In the genomic region with DNA sequence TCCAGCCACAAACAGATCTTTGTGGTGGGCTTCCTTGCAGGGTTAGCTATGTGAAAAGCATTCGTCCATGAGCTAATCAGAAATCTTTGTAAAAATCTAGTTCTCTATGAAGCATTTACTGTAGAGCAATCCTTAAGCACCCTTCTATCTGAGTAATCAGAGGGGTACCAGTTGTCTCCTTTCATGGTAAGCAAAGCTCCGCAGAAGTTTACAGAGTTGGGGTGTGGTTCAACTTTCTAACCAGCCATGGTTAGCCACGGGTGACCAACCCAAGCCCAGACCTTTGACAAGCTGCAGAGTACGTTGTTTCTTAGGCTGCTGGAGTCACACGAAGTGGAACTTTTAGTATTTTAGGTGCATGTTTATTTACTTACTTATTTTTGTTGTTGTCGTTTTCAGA, we compare ENCODE assay signal across 16 cellular contexts.
A peak's percentile ranks its signal among the peaks of the same experiment; 100 is the strongest.
DNase-seq lines count a peak whose midpoint lies in the region; ATAC-seq and TF ChIP-seq lines count a peak whose summit lies in the region.
"Had no signal": no experiment of that assay in that cellular context is flagged by ENCODE, and none has a peak within 500 bp of the region (broad histone marks: within the 10 kb centered on the region; RNA-seq: fewer than 3 reads in every experiment).

No MANE protein-coding gene starts in this region.

- H3K36me3 ChIP-seq in suprapubic skin, result peaks cover 17% of the 10 kb centered on the region
- H3K36me3 ChIP-seq: upper lobe of right lung had no signal

- H3K36me3 Mint-ChIP-seq in stimulated activated naive CD8-positive, alpha-beta T cell treated with anti-CD3 and anti-CD28 coated beads, Interleukin-15, Interleukin-2, amounts not matched to agents 100 ng/mL and 50 ng/mL, for 24 hours (ENCODE audit: low read depth), result peaks cover 12% of the 10 kb centered on the region
- H3K36me3 Mint-ChIP-seq in activated naive CD8-positive, alpha-beta T cell treated with anti-CD3 and anti-CD28 coated beads, Interleukin-2, amount 50 U/mL, for 24 hours (ENCODE audit: low read depth), result peaks cover 8% of the 10 kb centered on the region

- no peaks in the 10 kb centered on the region for H3K27me3 Mint-ChIP-seq in stimulated activated naive CD8-positive, alpha-beta T cell treated with anti-CD3 and anti-CD28 coated beads, Interleukin-15, Interleukin-2, amounts not matched to agents 100 ng/mL and 50 ng/mL, for 24 hours
- H3K27me3 Mint-ChIP-seq in activated naive CD8-positive, alpha-beta T cell treated with anti-CD3 and anti-CD28 coated beads, Interleukin-2, amount 50 U/mL, for 24 hours, result no peaks in the 10 kb centered on the region

- TF ChIP-seq POLR2A in suprapubic skin (IDR thresholded peaks at IDR 0.05), result no peak

- no peaks in the 10 kb centered on the region for H3K9me3 Mint-ChIP-seq in stimulated activated naive CD8-positive, alpha-beta T cell treated with anti-CD3 and anti-CD28 coated beads, Interleukin-15, Interleukin-2, amounts not matched to agents 100 ng/mL and 50 ng/mL, for 24 hours
- H3K9me3 Mint-ChIP-seq in activated naive CD8-positive, alpha-beta T cell treated with anti-CD3 and anti-CD28 coated beads, Interleukin-2, amount 50 U/mL, for 24 hours, result no peaks in the 10 kb centered on the region

- H3K27ac ChIP-seq in suprapubic skin, result no peak overlapping the region
- H3K27ac ChIP-seq: upper lobe of right lung had no signal

- DNase-seq in stimulated activated naive CD8-positive, alpha-beta T cell treated with anti-CD3 and anti-CD28 coated beads, Interleukin-15, Interleukin-2, amounts not matched to agents 100 U/mL and 50 U/mL, for 24 hours, result no peak
- DNase-seq in activated naive CD8-positive, alpha-beta T cell treated with anti-CD3 and anti-CD28 coated beads, Interleukin-2, amount 50 U/mL, for 24 hours, result no peak
- DNase-seq in suprapubic skin (ENCODE audit: low spot score in 2 of 2), result no peak
- DNase-seq in activated T-cell treated with anti-CD3 and anti-CD28 coated beads, Interleukin-2, amount 50 U/mL, for 1 hour, result no peak
- DNase-seq in T-helper 1 cell, result no peak
- no peak for DNase-seq in cerebellar nuclear complex (lab: John Stamatoyannopoulos, UW)
- DNase-seq: activated CD4-positive, alpha-beta T cell treated with anti-CD3 and anti-CD28 coated beads for 4 hours; HCEC 1CT; IMR-90; NCI-H2171 treated with DMSO at 0.1 percent for 48 hours; occipital lobe; SIG-M5; stimulated activated CD4-positive, alpha-beta T cell treated with anti-CD3 and anti-CD28 coated beads, Interleukin-4, amount 100 ng/mL, for 24 hours; upper lobe of right lung had no signal

- no peak for TF ChIP-seq EP300 in suprapubic skin (IDR thresholded peaks at IDR 0.05)

- no peaks in the 10 kb centered on the region for H3K9me3 ChIP-seq in suprapubic skin
- H3K9me3 ChIP-seq: upper lobe of right lung had no signal

- no peaks in the 10 kb centered on the region for H3K4me1 ChIP-seq in suprapubic skin

- WGBS in suprapubic skin, result 68% methylated on average over 6 of the region's 6 CpGs

- H3K4me3 Mint-ChIP-seq in stimulated activated naive CD8-positive, alpha-beta T cell treated with anti-CD3 and anti-CD28 coated beads, Interleukin-15, Interleukin-2, amounts not matched to agents 100 ng/mL and 50 ng/mL, for 24 hours, result no peak overlapping the region
- H3K4me3 Mint-ChIP-seq in activated naive CD8-positive, alpha-beta T cell treated with anti-CD3 and anti-CD28 coated beads, Interleukin-2, amount 50 U/mL, for 24 hours, result no peak overlapping the region

- H3K27ac Mint-ChIP-seq in stimulated activated naive CD8-positive, alpha-beta T cell treated with anti-CD3 and anti-CD28 coated beads, Interleukin-15, Interleukin-2, amounts not matched to agents 100 ng/mL and 50 ng/mL, for 24 hours, result peak overlapping the region; percentile 27
- peak overlapping the region; percentile 12 for H3K27ac Mint-ChIP-seq in activated naive CD8-positive, alpha-beta T cell treated with anti-CD3 and anti-CD28 coated beads, Interleukin-2, amount 50 U/mL, for 24 hours

- no peak overlapping the region for H3K4me3 ChIP-seq in suprapubic skin
- H3K4me3 ChIP-seq: upper lobe of right lung had no signal

- ATAC-seq in stimulated activated naive CD8-positive, alpha-beta T cell treated with anti-CD3 and anti-CD28 coated beads, Interleukin-15, Interleukin-2, amounts not matched to agents 100 U/mL and 50 U/mL, for 24 hours, result no peak
- peak; percentile 23 for ATAC-seq in HG03097 (IDR thresholded peaks at IDR 0.05; ENCODE audit: low FRiP score, unreplicated experiment)
- ATAC-seq in activated naive CD8-positive, alpha-beta T cell treated with anti-CD3 and anti-CD28 coated beads, Interleukin-2, amount 50 U/mL, for 24 hours, result peak; percentile 33
- ATAC-seq: upper lobe of right lung had no signal

- TF ChIP-seq CTCF in suprapubic skin (IDR thresholded peaks at IDR 0.05), result no peak

- no peaks in the 10 kb centered on the region for H3K27me3 ChIP-seq in suprapubic skin
- H3K27me3 ChIP-seq: upper lobe of right lung had no signal

- peaks cover 57% of the 10 kb centered on the region for H3K4me1 Mint-ChIP-seq in stimulated activated naive CD8-positive, alpha-beta T cell treated with anti-CD3 and anti-CD28 coated beads, Interleukin-15, Interleukin-2, amounts not matched to agents 100 ng/mL and 50 ng/mL, for 24 hours (ENCODE audit: low read depth)
- H3K4me1 Mint-ChIP-seq in activated naive CD8-positive, alpha-beta T cell treated with anti-CD3 and anti-CD28 coated beads, Interleukin-2, amount 50 U/mL, for 24 hours, result peaks cover 50% of the 10 kb centered on the region
